ENCODE assay signal across 2 cellular contexts in the genomic region with DNA sequence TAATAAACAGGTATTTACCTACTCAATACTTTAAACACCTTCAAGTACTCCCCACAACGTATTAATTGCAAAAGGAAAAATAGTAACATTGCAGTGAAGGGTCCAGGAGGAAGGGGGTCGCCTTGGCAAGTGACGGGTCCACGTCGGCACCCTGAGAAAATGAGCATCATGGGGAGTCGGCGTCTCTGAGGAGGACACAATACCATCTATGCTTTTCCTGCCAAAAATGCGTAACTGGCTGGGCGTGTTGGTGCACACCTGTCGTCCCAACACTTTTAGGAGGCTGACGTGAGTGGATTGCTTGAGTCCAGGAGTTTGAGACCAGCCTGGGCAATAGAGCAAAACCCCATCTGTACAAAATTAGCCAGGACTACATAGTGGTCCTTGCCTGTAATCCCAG.
TF ChIP-seq lines count a peak whose summit lies in the region.

No MANE protein-coding gene starts in this region.

TF ChIP-seq in GM23338, 12 proteins besides CTCF, POLR2A, EP300 and RAD21:
- TF ChIP-seq EZH2phosphoT487 (IDR thresholded peaks at IDR 0.05; ENCODE audit: unreplicated experiment) (no peak), ZNF331 (CRISPR knock-in tag; IDR thresholded peaks at IDR 0.05; ENCODE audit: low read depth) (no peak), POLR2AphosphoS5 (IDR thresholded peaks at IDR 0.05; ENCODE audit: low read depth) (no peak), CREB1 (CRISPR knock-in tag; IDR thresholded peaks at IDR 0.05; ENCODE audit: low read depth) (no peak), JUNB (IDR thresholded peaks at IDR 0.05; ENCODE audit: unreplicated experiment) (no peak), ETS1 (IDR thresholded peaks at IDR 0.05) (no peak), ZNF114 (CRISPR knock-in tag; IDR thresholded peaks at IDR 0.05) (no peak)
- TF ChIP-seq, protein P1, sequence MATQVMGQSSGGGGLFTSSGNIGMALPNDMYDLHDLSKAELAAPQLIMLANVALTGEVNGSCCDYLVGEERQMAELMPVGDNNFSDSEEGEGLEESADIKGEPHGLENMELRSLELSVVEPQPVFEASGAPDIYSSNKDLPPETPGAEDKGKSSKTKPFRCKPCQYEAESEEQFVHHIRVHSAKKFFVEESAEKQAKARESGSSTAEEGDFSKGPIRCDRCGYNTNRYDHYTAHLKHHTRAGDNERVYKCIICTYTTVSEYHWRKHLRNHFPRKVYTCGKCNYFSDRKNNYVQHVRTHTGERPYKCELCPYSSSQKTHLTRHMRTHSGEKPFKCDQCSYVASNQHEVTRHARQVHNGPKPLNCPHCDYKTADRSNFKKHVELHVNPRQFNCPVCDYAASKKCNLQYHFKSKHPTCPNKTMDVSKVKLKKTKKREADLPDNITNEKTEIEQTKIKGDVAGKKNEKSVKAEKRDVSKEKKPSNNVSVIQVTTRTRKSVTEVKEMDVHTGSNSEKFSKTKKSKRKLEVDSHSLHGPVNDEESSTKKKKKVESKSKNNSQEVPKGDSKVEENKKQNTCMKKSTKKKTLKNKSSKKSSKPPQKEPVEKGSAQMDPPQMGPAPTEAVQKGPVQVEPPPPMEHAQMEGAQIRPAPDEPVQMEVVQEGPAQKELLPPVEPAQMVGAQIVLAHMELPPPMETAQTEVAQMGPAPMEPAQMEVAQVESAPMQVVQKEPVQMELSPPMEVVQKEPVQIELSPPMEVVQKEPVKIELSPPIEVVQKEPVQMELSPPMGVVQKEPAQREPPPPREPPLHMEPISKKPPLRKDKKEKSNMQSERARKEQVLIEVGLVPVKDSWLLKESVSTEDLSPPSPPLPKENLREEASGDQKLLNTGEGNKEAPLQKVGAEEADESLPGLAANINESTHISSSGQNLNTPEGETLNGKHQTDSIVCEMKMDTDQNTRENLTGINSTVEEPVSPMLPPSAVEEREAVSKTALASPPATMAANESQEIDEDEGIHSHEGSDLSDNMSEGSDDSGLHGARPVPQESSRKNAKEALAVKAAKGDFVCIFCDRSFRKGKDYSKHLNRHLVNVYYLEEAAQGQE (IDR thresholded peaks at IDR 0.05; ENCODE audit: unreplicated experiment) = no peak
- TF ChIP-seq, protein P2, sequence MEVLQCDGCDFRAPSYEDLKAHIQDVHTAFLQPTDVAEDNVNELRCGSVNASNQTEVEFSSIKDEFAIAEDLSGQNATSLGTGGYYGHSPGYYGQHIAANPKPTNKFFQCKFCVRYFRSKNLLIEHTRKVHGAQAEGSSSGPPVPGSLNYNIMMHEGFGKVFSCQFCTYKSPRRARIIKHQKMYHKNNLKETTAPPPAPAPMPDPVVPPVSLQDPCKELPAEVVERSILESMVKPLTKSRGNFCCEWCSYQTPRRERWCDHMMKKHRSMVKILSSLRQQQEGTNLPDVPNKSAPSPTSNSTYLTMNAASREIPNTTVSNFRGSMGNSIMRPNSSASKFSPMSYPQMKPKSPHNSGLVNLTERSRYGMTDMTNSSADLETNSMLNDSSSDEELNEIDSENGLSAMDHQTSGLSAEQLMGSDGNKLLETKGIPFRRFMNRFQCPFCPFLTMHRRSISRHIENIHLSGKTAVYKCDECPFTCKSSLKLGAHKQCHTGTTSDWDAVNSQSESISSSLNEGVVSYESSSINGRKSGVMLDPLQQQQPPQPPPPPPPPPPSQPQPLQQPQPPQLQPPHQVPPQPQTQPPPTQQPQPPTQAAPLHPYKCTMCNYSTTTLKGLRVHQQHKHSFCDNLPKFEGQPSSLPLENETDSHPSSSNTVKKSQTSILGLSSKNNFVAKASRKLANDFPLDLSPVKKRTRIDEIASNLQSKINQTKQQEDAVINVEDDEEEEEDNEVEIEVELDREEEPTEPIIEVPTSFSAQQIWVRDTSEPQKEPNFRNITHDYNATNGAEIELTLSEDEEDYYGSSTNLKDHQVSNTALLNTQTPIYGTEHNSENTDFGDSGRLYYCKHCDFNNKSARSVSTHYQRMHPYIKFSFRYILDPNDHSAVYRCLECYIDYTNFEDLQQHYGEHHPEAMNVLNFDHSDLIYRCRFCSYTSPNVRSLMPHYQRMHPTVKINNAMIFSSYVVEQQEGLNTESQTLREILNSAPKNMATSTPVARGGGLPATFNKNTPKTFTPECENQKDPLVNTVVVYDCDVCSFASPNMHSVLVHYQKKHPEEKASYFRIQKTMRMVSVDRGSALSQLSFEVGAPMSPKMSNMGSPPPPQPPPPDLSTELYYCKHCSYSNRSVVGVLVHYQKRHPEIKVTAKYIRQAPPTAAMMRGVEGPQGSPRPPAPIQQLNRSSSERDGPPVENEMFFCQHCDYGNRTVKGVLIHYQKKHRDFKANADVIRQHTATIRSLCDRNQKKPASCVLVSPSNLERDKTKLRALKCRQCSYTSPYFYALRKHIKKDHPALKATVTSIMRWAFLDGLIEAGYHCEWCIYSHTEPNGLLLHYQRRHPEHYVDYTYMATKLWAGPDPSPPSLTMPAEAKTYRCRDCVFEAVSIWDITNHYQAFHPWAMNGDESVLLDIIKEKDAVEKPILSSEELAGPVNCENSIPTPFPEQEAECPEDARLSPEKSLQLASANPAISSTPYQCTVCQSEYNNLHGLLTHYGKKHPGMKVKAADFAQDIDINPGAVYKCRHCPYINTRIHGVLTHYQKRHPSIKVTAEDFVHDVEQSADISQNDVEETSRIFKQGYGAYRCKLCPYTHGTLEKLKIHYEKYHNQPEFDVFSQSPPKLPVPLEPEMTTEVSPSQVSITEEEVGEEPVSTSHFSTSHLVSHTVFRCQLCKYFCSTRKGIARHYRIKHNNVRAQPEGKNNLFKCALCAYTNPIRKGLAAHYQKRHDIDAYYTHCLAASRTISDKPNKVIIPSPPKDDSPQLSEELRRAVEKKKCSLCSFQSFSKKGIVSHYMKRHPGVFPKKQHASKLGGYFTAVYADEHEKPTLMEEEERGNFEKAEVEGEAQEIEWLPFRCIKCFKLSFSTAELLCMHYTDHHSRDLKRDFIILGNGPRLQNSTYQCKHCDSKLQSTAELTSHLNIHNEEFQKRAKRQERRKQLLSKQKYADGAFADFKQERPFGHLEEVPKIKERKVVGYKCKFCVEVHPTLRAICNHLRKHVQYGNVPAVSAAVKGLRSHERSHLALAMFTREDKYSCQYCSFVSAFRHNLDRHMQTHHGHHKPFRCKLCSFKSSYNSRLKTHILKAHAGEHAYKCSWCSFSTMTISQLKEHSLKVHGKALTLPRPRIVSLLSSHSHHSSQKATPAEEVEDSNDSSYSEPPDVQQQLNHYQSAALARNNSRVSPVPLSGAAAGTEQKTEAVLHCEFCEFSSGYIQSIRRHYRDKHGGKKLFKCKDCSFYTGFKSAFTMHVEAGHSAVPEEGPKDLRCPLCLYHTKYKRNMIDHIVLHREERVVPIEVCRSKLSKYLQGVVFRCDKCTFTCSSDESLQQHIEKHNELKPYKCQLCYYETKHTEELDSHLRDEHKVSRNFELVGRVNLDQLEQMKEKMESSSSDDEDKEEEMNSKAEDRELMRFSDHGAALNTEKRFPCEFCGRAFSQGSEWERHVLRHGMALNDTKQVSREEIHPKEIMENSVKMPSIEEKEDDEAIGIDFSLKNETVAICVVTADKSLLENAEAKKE (CRISPR knock-in tag; IDR thresholded peaks at IDR 0.05) = no peak
TF ChIP-seq in GM23338: peak in this region for 0.

TF ChIP-seq in K562, 482 proteins besides CTCF, POLR2A, EP300 and RAD21 (continues in another document):
- TF ChIP-seq ZNF143 (CRISPR knock-in tag; IDR thresholded peaks at IDR 0.05) = no peak
- no peak for TF ChIP-seq RCOR1 (IDR thresholded peaks at IDR 0.05; ENCODE audit: borderline replicate concordance in 1 of 2, low read depth in 2 of 2, low read length in 2 of 2)
- TF ChIP-seq ZFP30 (CRISPR knock-in tag; IDR thresholded peaks at IDR 0.05; ENCODE audit: borderline replicate concordance) = no peak
- TF ChIP-seq, protein P3, sequence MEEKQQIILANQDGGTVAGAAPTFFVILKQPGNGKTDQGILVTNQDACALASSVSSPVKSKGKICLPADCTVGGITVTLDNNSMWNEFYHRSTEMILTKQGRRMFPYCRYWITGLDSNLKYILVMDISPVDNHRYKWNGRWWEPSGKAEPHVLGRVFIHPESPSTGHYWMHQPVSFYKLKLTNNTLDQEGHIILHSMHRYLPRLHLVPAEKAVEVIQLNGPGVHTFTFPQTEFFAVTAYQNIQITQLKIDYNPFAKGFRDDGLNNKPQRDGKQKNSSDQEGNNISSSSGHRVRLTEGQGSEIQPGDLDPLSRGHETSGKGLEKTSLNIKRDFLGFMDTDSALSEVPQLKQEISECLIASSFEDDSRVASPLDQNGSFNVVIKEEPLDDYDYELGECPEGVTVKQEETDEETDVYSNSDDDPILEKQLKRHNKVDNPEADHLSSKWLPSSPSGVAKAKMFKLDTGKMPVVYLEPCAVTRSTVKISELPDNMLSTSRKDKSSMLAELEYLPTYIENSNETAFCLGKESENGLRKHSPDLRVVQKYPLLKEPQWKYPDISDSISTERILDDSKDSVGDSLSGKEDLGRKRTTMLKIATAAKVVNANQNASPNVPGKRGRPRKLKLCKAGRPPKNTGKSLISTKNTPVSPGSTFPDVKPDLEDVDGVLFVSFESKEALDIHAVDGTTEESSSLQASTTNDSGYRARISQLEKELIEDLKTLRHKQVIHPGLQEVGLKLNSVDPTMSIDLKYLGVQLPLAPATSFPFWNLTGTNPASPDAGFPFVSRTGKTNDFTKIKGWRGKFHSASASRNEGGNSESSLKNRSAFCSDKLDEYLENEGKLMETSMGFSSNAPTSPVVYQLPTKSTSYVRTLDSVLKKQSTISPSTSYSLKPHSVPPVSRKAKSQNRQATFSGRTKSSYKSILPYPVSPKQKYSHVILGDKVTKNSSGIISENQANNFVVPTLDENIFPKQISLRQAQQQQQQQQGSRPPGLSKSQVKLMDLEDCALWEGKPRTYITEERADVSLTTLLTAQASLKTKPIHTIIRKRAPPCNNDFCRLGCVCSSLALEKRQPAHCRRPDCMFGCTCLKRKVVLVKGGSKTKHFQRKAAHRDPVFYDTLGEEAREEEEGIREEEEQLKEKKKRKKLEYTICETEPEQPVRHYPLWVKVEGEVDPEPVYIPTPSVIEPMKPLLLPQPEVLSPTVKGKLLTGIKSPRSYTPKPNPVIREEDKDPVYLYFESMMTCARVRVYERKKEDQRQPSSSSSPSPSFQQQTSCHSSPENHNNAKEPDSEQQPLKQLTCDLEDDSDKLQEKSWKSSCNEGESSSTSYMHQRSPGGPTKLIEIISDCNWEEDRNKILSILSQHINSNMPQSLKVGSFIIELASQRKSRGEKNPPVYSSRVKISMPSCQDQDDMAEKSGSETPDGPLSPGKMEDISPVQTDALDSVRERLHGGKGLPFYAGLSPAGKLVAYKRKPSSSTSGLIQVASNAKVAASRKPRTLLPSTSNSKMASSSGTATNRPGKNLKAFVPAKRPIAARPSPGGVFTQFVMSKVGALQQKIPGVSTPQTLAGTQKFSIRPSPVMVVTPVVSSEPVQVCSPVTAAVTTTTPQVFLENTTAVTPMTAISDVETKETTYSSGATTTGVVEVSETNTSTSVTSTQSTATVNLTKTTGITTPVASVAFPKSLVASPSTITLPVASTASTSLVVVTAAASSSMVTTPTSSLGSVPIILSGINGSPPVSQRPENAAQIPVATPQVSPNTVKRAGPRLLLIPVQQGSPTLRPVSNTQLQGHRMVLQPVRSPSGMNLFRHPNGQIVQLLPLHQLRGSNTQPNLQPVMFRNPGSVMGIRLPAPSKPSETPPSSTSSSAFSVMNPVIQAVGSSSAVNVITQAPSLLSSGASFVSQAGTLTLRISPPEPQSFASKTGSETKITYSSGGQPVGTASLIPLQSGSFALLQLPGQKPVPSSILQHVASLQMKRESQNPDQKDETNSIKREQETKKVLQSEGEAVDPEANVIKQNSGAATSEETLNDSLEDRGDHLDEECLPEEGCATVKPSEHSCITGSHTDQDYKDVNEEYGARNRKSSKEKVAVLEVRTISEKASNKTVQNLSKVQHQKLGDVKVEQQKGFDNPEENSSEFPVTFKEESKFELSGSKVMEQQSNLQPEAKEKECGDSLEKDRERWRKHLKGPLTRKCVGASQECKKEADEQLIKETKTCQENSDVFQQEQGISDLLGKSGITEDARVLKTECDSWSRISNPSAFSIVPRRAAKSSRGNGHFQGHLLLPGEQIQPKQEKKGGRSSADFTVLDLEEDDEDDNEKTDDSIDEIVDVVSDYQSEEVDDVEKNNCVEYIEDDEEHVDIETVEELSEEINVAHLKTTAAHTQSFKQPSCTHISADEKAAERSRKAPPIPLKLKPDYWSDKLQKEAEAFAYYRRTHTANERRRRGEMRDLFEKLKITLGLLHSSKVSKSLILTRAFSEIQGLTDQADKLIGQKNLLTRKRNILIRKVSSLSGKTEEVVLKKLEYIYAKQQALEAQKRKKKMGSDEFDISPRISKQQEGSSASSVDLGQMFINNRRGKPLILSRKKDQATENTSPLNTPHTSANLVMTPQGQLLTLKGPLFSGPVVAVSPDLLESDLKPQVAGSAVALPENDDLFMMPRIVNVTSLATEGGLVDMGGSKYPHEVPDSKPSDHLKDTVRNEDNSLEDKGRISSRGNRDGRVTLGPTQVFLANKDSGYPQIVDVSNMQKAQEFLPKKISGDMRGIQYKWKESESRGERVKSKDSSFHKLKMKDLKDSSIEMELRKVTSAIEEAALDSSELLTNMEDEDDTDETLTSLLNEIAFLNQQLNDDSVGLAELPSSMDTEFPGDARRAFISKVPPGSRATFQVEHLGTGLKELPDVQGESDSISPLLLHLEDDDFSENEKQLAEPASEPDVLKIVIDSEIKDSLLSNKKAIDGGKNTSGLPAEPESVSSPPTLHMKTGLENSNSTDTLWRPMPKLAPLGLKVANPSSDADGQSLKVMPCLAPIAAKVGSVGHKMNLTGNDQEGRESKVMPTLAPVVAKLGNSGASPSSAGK (IDR thresholded peaks at IDR 0.05) = no peak
- no peak for TF ChIP-seq GATA2 (CRISPR knock-in tag; IDR thresholded peaks at IDR 0.05)
- TF ChIP-seq, protein P4, sequence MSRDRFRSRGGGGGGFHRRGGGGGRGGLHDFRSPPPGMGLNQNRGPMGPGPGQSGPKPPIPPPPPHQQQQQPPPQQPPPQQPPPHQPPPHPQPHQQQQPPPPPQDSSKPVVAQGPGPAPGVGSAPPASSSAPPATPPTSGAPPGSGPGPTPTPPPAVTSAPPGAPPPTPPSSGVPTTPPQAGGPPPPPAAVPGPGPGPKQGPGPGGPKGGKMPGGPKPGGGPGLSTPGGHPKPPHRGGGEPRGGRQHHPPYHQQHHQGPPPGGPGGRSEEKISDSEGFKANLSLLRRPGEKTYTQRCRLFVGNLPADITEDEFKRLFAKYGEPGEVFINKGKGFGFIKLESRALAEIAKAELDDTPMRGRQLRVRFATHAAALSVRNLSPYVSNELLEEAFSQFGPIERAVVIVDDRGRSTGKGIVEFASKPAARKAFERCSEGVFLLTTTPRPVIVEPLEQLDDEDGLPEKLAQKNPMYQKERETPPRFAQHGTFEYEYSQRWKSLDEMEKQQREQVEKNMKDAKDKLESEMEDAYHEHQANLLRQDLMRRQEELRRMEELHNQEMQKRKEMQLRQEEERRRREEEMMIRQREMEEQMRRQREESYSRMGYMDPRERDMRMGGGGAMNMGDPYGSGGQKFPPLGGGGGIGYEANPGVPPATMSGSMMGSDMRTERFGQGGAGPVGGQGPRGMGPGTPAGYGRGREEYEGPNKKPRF (IDR thresholded peaks at IDR 0.05; ENCODE audit: low read depth, low read length) = no peak
- TF ChIP-seq ATF2 (CRISPR knock-in tag; IDR thresholded peaks at IDR 0.05) = no peak
